ENCODE assay signal across 17 cellular contexts in genomic region chr13:114264886-114265611, GRCh38. TPM values are rescaled to one million over a fixed set of nuclear protein-coding genes. Genes with fewer than 3 reads are reported as not detected.
DNase-seq lines count a peak whose midpoint lies in the region; ATAC-seq and TF ChIP-seq lines count a peak whose summit lies in the region.
"Had no signal": no experiment of that assay in that cellular context is flagged by ENCODE, and none has a peak within 500 bp of the region (broad histone marks: within the 10 kb centered on the region; RNA-seq: fewer than 3 reads in every experiment).

No MANE protein-coding gene starts in this region.

- CTCF ChIA-PET in SK-N-SH (lab: Yijun Ruan, JAX) = interaction anchor here (1.0 kb wide), 1 partner anchor 625 kb away, joined by 4 read pairs; no protein-coding TSS in a partner anchor

- TF ChIP-seq RAD21 in SK-N-SH (IDR thresholded peaks at IDR 0.05; ENCODE audit: low read length) = no peak

- H3K36me3 Mint-ChIP-seq in activated T-cell treated with anti-CD3 and anti-CD28 coated beads, Interleukin-2, amount 50 U/mL, for 24 hours (ENCODE audit: low read depth) = peaks cover 95% of the 10 kb centered on the region
- H3K36me3 Mint-ChIP-seq in stimulated activated effector memory CD8-positive, alpha-beta T cell treated with anti-CD3 and anti-CD28 coated beads, Interleukin-12 subunit alpha, Interleukin-12 subunit beta, amount 100 ng/mL, for 72 hours = peaks cover 87% of the 10 kb centered on the region
- H3K36me3 Mint-ChIP-seq in GM23338 (ENCODE audit: low read depth) = peaks cover 91% of the 10 kb centered on the region

- POLR2A ChIA-PET in SK-N-SH (lab: Yijun Ruan, JAX) = no interaction called here

- no peak for DNase-seq in activated T-cell treated with anti-CD3 and anti-CD28 coated beads, Interleukin-2, amount 50 U/mL, for 24 hours
- DNase-seq in activated T-cell treated with anti-CD3 and anti-CD28 coated beads, Interleukin-2, amount 50 U/mL, for 1 hour = no peak
- DNase-seq in SK-N-SH = no peak
- DNase-seq in fibroblast of mammary gland (ENCODE audit: low read depth) = peak; percentile 66
- no peak for DNase-seq in stimulated activated effector memory CD8-positive, alpha-beta T cell treated with anti-CD3 and anti-CD28 coated beads, Interleukin-12 subunit alpha, Interleukin-12 subunit beta, amount 100 ng/mL, for 72 hours (ENCODE audit: low spot score in 2 of 2)
- DNase-seq in GM23338 (ENCODE audit: low spot score) = no peak
- DNase-seq in NCI-H446 treated with DMSO at 0.1 percent for 48 hours (lab: John Stamatoyannopoulos, UW) = no peak
- DNase-seq in sciatic nerve (ENCODE audit: low spot score) = no peak
- DNase-seq: activated CD4-positive, CD25-positive, alpha-beta regulatory T cell treated with anti-CD3 and anti-CD28 coated beads, Interleukin-2, amount 50 U/mL, for 72 hours; Caco-2; NCI-H1105 treated with DMSO at 0.1 percent for 48 hours; T-helper 17 cell; trophoblast cell had no signal

- H3K9me3 Mint-ChIP-seq in activated T-cell treated with anti-CD3 and anti-CD28 coated beads, Interleukin-2, amount 50 U/mL, for 24 hours = no peaks in the 10 kb centered on the region
- H3K9me3 Mint-ChIP-seq in stimulated activated effector memory CD8-positive, alpha-beta T cell treated with anti-CD3 and anti-CD28 coated beads, Interleukin-12 subunit alpha, Interleukin-12 subunit beta, amount 100 ng/mL, for 72 hours = no peaks in the 10 kb centered on the region
- no peaks in the 10 kb centered on the region for H3K9me3 Mint-ChIP-seq in GM23338

- WGBS in SK-N-SH (ENCODE audit: low lambda C conversion rate) = 83% methylated on average over 8 of the region's 8 CpGs

- H3F3A ChIP-seq in SK-N-SH (replicated peaks; ENCODE audit: insufficient read depth) = peaks cover 49% of the 10 kb centered on the region
- H3F3A ChIP-seq in GM23338 (replicated peaks; ENCODE audit: low read depth) = peaks cover 15% of the 10 kb centered on the region; the same call in 1 of the 2 replicates

- H3K27ac Mint-ChIP-seq in activated T-cell treated with anti-CD3 and anti-CD28 coated beads, Interleukin-2, amount 50 U/mL, for 24 hours = peak overlapping the region; percentile 29
- H3K27ac Mint-ChIP-seq in stimulated activated effector memory CD8-positive, alpha-beta T cell treated with anti-CD3 and anti-CD28 coated beads, Interleukin-12 subunit alpha, Interleukin-12 subunit beta, amount 100 ng/mL, for 72 hours = peak overlapping the region; percentile 40
- no peak overlapping the region for H3K27ac Mint-ChIP-seq in GM23338
- H3K27ac Mint-ChIP-seq: activated naive CD8-positive, alpha-beta T cell; mesothelial cell of epicardium; stimulated activated memory B cell treated with anti-CD40 and anti-IgM and Interleukin-4, amounts not matched to agents 10 μg/mL and 1 μg/mL and 100 μg/mL, for 72 hours had no signal

- peak overlapping the region; percentile 63 for H3K4me2 ChIP-seq in SK-N-SH
- no peak overlapping the region for H3K4me2 ChIP-seq in GM23338

- no peak for TF ChIP-seq CTCF in SK-N-SH (IDR thresholded peaks at IDR 0.05)
- TF ChIP-seq CTCF in fibroblast of mammary gland (conservative IDR thresholded peaks at IDR 0.05; ENCODE audit: control insufficient read depth, insufficient read depth, low read depth, low read length) = no peak
- TF ChIP-seq CTCF in GM23338 (conservative IDR thresholded peaks at IDR 0.05; ENCODE audit: low read depth in 2 of 2) = no peak

- ATAC-seq in stimulated activated effector memory CD8-positive, alpha-beta T cell treated with anti-CD3 and anti-CD28 coated beads, Interleukin-12 subunit alpha, Interleukin-12 subunit beta, amount 100 ng/mL, for 72 hours = no peak
- ATAC-seq in GM23338 = no peak
- no peak for ATAC-seq in sciatic nerve
- ATAC-seq: stimulated activated memory B cell treated with anti-CD40 and anti-IgM and Interleukin-4, amounts not matched to agents 10 μg/mL and 1 μg/mL and 100 μg/mL, for 72 hours; T-helper 17 cell had no signal

- H3K4me1 Mint-ChIP-seq in activated T-cell treated with anti-CD3 and anti-CD28 coated beads, Interleukin-2, amount 50 U/mL, for 24 hours (ENCODE audit: low read depth) = peaks cover 61% of the 10 kb centered on the region
- H3K4me1 Mint-ChIP-seq in stimulated activated effector memory CD8-positive, alpha-beta T cell treated with anti-CD3 and anti-CD28 coated beads, Interleukin-12 subunit alpha, Interleukin-12 subunit beta, amount 100 ng/mL, for 72 hours = peaks cover 66% of the 10 kb centered on the region
- no peaks in the 10 kb centered on the region for H3K4me1 Mint-ChIP-seq in GM23338
- H3K4me1 Mint-ChIP-seq: mesothelial cell of epicardium had no signal

- H3K36me3 ChIP-seq in SK-N-SH (replicated peaks in 1 of 2; ENCODE audit: control insufficient read depth in 1 of 2, insufficient read depth in 2 of 2, low read length in 1 of 2) (peaks cover 76 to 89% of the 10 kb centered on the region in 2 experiments), GM23338 (ENCODE audit: insufficient read depth) (peaks cover 76% of the 10 kb centered on the region)

- no peaks in the 10 kb centered on the region for H3K27me3 Mint-ChIP-seq in activated T-cell treated with anti-CD3 and anti-CD28 coated beads, Interleukin-2, amount 50 U/mL, for 24 hours
- H3K27me3 Mint-ChIP-seq in GM23338 (ENCODE audit: insufficient read depth, low read depth, poor library complexity) = no peaks in the 10 kb centered on the region
- H3K27me3 Mint-ChIP-seq: activated naive CD8-positive, alpha-beta T cell; stimulated activated memory B cell treated with anti-CD40 and anti-IgM and Interleukin-4, amounts not matched to agents 10 μg/mL and 1 μg/mL and 100 μg/mL, for 72 hours; T-helper 17 cell had no signal

- H3K9ac ChIP-seq in SK-N-SH = peak overlapping the region; percentile 50; the same call in 1 of the 2 replicates

- no peaks in the 10 kb centered on the region for H4K20me1 ChIP-seq in SK-N-SH (ENCODE audit: insufficient read depth)
- peaks cover 21% of the 10 kb centered on the region; the same call in 1 of the 2 replicates for H4K20me1 ChIP-seq in GM23338 (replicated peaks; ENCODE audit: insufficient read depth)

- H3K4me1 ChIP-seq in SK-N-SH (ENCODE audit: control insufficient read depth in 1 of 2, insufficient read depth in 2 of 2, low read depth in 1 of 2, low read length in 1 of 2) = peaks cover 0 to 24% of the 10 kb centered on the region in 2 experiments; a peak in 2 of 4 replicates
- H3K4me1 ChIP-seq in GM23338 (ENCODE audit: insufficient read depth) = no peaks in the 10 kb centered on the region
- H3K4me1 ChIP-seq: Caco-2 had no signal

- no peaks in the 10 kb centered on the region for H3K9me2 ChIP-seq in SK-N-SH
- H3K9me2 ChIP-seq in GM23338 (ENCODE audit: insufficient read depth) = no peaks in the 10 kb centered on the region

- H2AFZ ChIP-seq in SK-N-SH (ENCODE audit: low read depth) = no peak overlapping the region
- H2AFZ ChIP-seq in GM23338 = no peak overlapping the region

- H3K4me3 Mint-ChIP-seq in activated T-cell treated with anti-CD3 and anti-CD28 coated beads, Interleukin-2, amount 50 U/mL, for 24 hours = no peak overlapping the region
- no peak overlapping the region for H3K4me3 Mint-ChIP-seq in stimulated activated effector memory CD8-positive, alpha-beta T cell treated with anti-CD3 and anti-CD28 coated beads, Interleukin-12 subunit alpha, Interleukin-12 subunit beta, amount 100 ng/mL, for 72 hours
- no peak overlapping the region for H3K4me3 Mint-ChIP-seq in GM23338
- H3K4me3 Mint-ChIP-seq: activated naive CD8-positive, alpha-beta T cell; mesothelial cell of epicardium; stimulated activated memory B cell treated with anti-CD40 and anti-IgM and Interleukin-4, amounts not matched to agents 10 μg/mL and 1 μg/mL and 100 μg/mL, for 72 hours had no signal

- intact Hi-C loops in sciatic nerve (cut with DNase I) = no loop called here

- H3K79me2 ChIP-seq in SK-N-SH (ENCODE audit: insufficient read depth) = peaks cover 8% of the 10 kb centered on the region; the same call in 1 of the 2 replicates
- H3K79me2 ChIP-seq in GM23338 (replicated peaks; ENCODE audit: insufficient read depth) = 0 out of 2 replicates have a peak, but pooled peaks cover 3% of the 10 kb centered on the region

- H3K9me3 ChIP-seq in SK-N-SH = no peaks in the 10 kb centered on the region
- H3K9me3 ChIP-seq: Caco-2 had no signal

- peak overlapping the region in 1 of 2 experiments; percentile 37; a peak in 1 of 4 replicates for H3K4me3 ChIP-seq in SK-N-SH (ENCODE audit: low read depth in 2 of 2, low read length in 1 of 2)
- H3K4me3 ChIP-seq in fibroblast of mammary gland (ENCODE audit: control insufficient read depth, low read depth, low read length) = no peak overlapping the region
- H3K4me3 ChIP-seq in GM23338 = no peak overlapping the region
- H3K4me3 ChIP-seq: skin epidermis had no signal

- H3K27ac ChIP-seq in SK-N-SH (ENCODE audit: low read depth in 2 of 2, low read length in 1 of 2) = peak overlapping the region in 1 of 2 experiments; percentile 84; a peak in 2 of 4 replicates
- H3K27ac ChIP-seq in GM23338 (ENCODE audit: low read depth) = no peak overlapping the region

- 0 out of 4 replicates have a peak, but pooled peaks of 1 of the 2 experiments have one; percentile 34 for TF ChIP-seq EP300 in SK-N-SH (IDR thresholded peaks at IDR 0.05; ENCODE audit: borderline replicate concordance in 1 of 2, low read depth in 1 of 2, low read length in 1 of 2)

- H3K27me3 ChIP-seq in SK-N-SH (ENCODE audit: insufficient read depth) (no peaks in the 10 kb centered on the region), GM23338 (ENCODE audit: insufficient read depth) (no peaks in the 10 kb centered on the region)

TF ChIP-seq in SK-N-SH, 30 proteins besides CTCF, POLR2A, EP300 and RAD21 (continues in another document):
- TF ChIP-seq FOSL2 (IDR thresholded peaks at IDR 0.05; ENCODE audit: borderline replicate concordance, low read depth) = peak; percentile 45; the same call in 1 of the 2 replicates

RNA-seq across cellular contexts. Expression of gene UPF3A, which starts 16.4 kb away (rescaled TPM):
- polyA plus RNA-seq in SK-N-SH (2012; rRNA removed) (63.2 and 74.4 TPM in 2 replicates), GM23338 (2016; fragmentation: Nextera tagmentation; extraction: Ambion mirVana) (174 and 177 TPM in 2 replicates)
- polyA plus RNA-seq in SK-N-SH (2012; cell fraction: cytosol; rRNA removed) = 59.8 and 69.6 TPM in 2 replicates
- 154 and 180 TPM in 2 replicates for polyA plus RNA-seq in SK-N-SH (2012; cell fraction: nucleus; rRNA removed)
- 45.0 and 57.2 TPM in 2 replicates for total RNA-seq in GM23338 (2014; rRNA removed; shearing (Covaris generic))
- total RNA-seq in sciatic nerve = 60.4 TPM

RNA-seq across cellular contexts. Expression of gene CDC16, which starts 30.4 kb away (rescaled TPM):
- 56.9 and 77.2 TPM in 2 replicates for polyA plus RNA-seq in SK-N-SH (2012; rRNA removed)
- 61.0 and 69.3 TPM in 2 replicates for polyA plus RNA-seq in SK-N-SH (2012; cell fraction: cytosol; rRNA removed)
- 97.4 and 179 TPM in 2 replicates for polyA plus RNA-seq in SK-N-SH (2012; cell fraction: nucleus; rRNA removed)
- 84.2 and 86.1 TPM in 2 replicates for total RNA-seq in GM23338 (2014; rRNA removed; shearing (Covaris generic))
- polyA plus RNA-seq in GM23338 (2016; fragmentation: Nextera tagmentation; extraction: Ambion mirVana) = 91.3 and 95.9 TPM in 2 replicates
- total RNA-seq in sciatic nerve = 73.6 TPM

RNA-seq across cellular contexts. Expression of gene CHAMP1, which starts 49.3 kb away (rescaled TPM):
- polyA plus RNA-seq in SK-N-SH (2012; rRNA removed) (25.9 and 28.6 TPM in 2 replicates), GM23338 (2016; fragmentation: Nextera tagmentation; extraction: Ambion mirVana) (32.8 and 35.1 TPM in 2 replicates)
- polyA plus RNA-seq in SK-N-SH (2012; cell fraction: cytosol; rRNA removed) = 29.3 and 29.4 TPM in 2 replicates
- polyA plus RNA-seq in SK-N-SH (2012; cell fraction: nucleus; rRNA removed) = 13.8 and 14.7 TPM in 2 replicates
- 39.1 and 54.8 TPM in 2 replicates for total RNA-seq in GM23338 (2014; rRNA removed; shearing (Covaris generic))
- total RNA-seq in sciatic nerve = 19.2 TPM
